16 cellular contexts compared by ENCODE assay signal in genomic region chr2:1736997-1737480, GRCh38. TPM values are rescaled to one million over a fixed set of nuclear protein-coding genes. Genes with fewer than 3 reads are reported as not detected.
A peak's percentile ranks its signal among the peaks of the same experiment; 100 is the strongest.
DNase-seq lines count a peak whose midpoint lies in the region; ATAC-seq and TF ChIP-seq lines count a peak whose summit lies in the region.
"Had no signal": no experiment of that assay in that cellular context is flagged by ENCODE, and none has a peak within 500 bp of the region (broad histone marks: within the 10 kb centered on the region; RNA-seq: fewer than 3 reads in every experiment).

No MANE protein-coding gene starts in this region.

- no peaks in the 10 kb centered on the region for H3K9me3 Mint-ChIP-seq in activated CD8-positive, alpha-beta memory T cell treated with anti-CD3 and anti-CD28 coated beads, Interleukin-2, amount 10 ng/mL, durations not matched to agents 7 days and 5 days (ENCODE audit: low read depth)
- H3K9me3 Mint-ChIP-seq: activated naive CD4-positive, alpha-beta T cell treated with anti-CD3 and anti-CD28 coated beads, Interleukin-2, amount 50 U/mL, for 24 hours had no signal

- ATAC-seq in activated CD8-positive, alpha-beta memory T cell treated with anti-CD3 and anti-CD28 coated beads, Interleukin-2, amount 10 ng/mL, durations not matched to agents 7 days and 5 days: no peak
- ATAC-seq in thoracic aorta (ENCODE audit: insufficient number of reproducible peaks, low FRiP score, low read depth): peak; percentile 29
- ATAC-seq in HG03469 (IDR thresholded peaks at IDR 0.05; ENCODE audit: unreplicated experiment): no peak
- ATAC-seq in GM21367 (IDR thresholded peaks at IDR 0.05; ENCODE audit: unreplicated experiment): no peak
- ATAC-seq in GM18511 (IDR thresholded peaks at IDR 0.05; ENCODE audit: unreplicated experiment): no peak

- DNase-seq in activated CD8-positive, alpha-beta memory T cell treated with anti-CD3 and anti-CD28 coated beads, Interleukin-2, amount 10 ng/mL, durations not matched to agents 7 days and 5 days: peak; percentile 19
- DNase-seq in activated CD8-positive, alpha-beta memory T cell treated with anti-CD3 and anti-CD28 coated beads for 24 hours: no peak
- DNase-seq in astrocyte of the spinal cord (ENCODE audit: low read depth, low spot score) (peak; percentile 88), kidney glomerular epithelial cell (lab: John Stamatoyannopoulos, UW) (peak; percentile 7), thoracic aorta (ENCODE audit: low spot score) (no peak)
- DNase-seq: activated CD4-positive, alpha-beta T cell treated with anti-CD3 and anti-CD28 coated beads for 4 hours; DMS53; effector memory CD4-positive, alpha-beta T cell; MV-4-11; SJCRH30; stimulated activated CD4-positive, alpha-beta T cell treated with anti-CD3 and anti-CD28 coated beads, Interleukin-12 subunit alpha, Interleukin-12 subunit beta, amount 100 ng/mL, for 4 hours had no signal

- H3K4me3 ChIP-seq in astrocyte of the spinal cord (ENCODE audit: low read depth, low read length) (no peak overlapping the region), thoracic aorta (peak overlapping the region; percentile 43)
- H3K4me3 ChIP-seq: SJCRH30 had no signal

- H3K9me3 ChIP-seq in thoracic aorta: peaks cover 3% of the 10 kb centered on the region
- H3K9me3 ChIP-seq: SJCRH30 had no signal

- H3K27me3 Mint-ChIP-seq in activated CD8-positive, alpha-beta memory T cell treated with anti-CD3 and anti-CD28 coated beads, Interleukin-2, amount 10 ng/mL, durations not matched to agents 7 days and 5 days: peaks cover 8% of the 10 kb centered on the region

- H3K4me1 Mint-ChIP-seq in activated CD8-positive, alpha-beta memory T cell treated with anti-CD3 and anti-CD28 coated beads, Interleukin-2, amount 10 ng/mL, durations not matched to agents 7 days and 5 days: no peaks in the 10 kb centered on the region
- H3K4me1 Mint-ChIP-seq: activated naive CD4-positive, alpha-beta T cell treated with anti-CD3 and anti-CD28 coated beads, Interleukin-2, amount 50 U/mL, for 24 hours had no signal

- no peak overlapping the region for H3K4me3 Mint-ChIP-seq in activated CD8-positive, alpha-beta memory T cell treated with anti-CD3 and anti-CD28 coated beads, Interleukin-2, amount 10 ng/mL, durations not matched to agents 7 days and 5 days
- H3K4me3 Mint-ChIP-seq: activated naive CD4-positive, alpha-beta T cell treated with anti-CD3 and anti-CD28 coated beads, Interleukin-2, amount 50 U/mL, for 24 hours had no signal

- in situ Hi-C loops in astrocyte of the spinal cord (cut with HindIII; ENCODE audit: low sequenced_read_pairs): no loop called here

- H3K4me1 ChIP-seq in thoracic aorta (ENCODE audit: control insufficient read depth in 1 of 2, low read depth in 2 of 2): peaks cover 17 to 60% of the 10 kb centered on the region in 2 donors

- TF ChIP-seq CTCF in astrocyte of the spinal cord (IDR thresholded peaks at IDR 0.05; ENCODE audit: low read depth, low read length) (no peak), thoracic aorta (IDR thresholded peaks at IDR 0.05) (no peak)

- no peak overlapping the region for H3K27ac Mint-ChIP-seq in activated CD8-positive, alpha-beta memory T cell treated with anti-CD3 and anti-CD28 coated beads, Interleukin-2, amount 10 ng/mL, durations not matched to agents 7 days and 5 days
- H3K27ac Mint-ChIP-seq: activated naive CD4-positive, alpha-beta T cell treated with anti-CD3 and anti-CD28 coated beads, Interleukin-2, amount 50 U/mL, for 24 hours had no signal

- peak overlapping the region; percentile 60 to 76 for H3K27ac ChIP-seq in thoracic aorta
- H3K27ac ChIP-seq: 22Rv1, SJCRH30 had no signal

- no peaks in the 10 kb centered on the region for H3K27me3 ChIP-seq in thoracic aorta (replicated peaks; ENCODE audit: insufficient read depth)
- H3K27me3 ChIP-seq: SJCRH30 had no signal

- H3K36me3 Mint-ChIP-seq in activated CD8-positive, alpha-beta memory T cell treated with anti-CD3 and anti-CD28 coated beads, Interleukin-2, amount 10 ng/mL, durations not matched to agents 7 days and 5 days: no peaks in the 10 kb centered on the region
- H3K36me3 Mint-ChIP-seq: activated naive CD4-positive, alpha-beta T cell treated with anti-CD3 and anti-CD28 coated beads, Interleukin-2, amount 50 U/mL, for 24 hours had no signal

- H3K36me3 ChIP-seq in thoracic aorta: no peaks in the 10 kb centered on the region

- CTCF ChIA-PET in activated CD8-positive, alpha-beta memory T cell treated with anti-CD3 and anti-CD28 coated beads, Interleukin-2, amount 10 ng/mL, durations not matched to agents 7 days and 5 days (lab: Charles Lee): no interaction called here

RNA-seq across cellular contexts. Expression of gene PXDN, which starts 7.3 kb away (rescaled TPM):
- 1 to 10 TPM; 2.0 to 3.1 TPM for total RNA-seq in activated CD8-positive, alpha-beta memory T cell treated with anti-CD3 and anti-CD28 coated beads, Interleukin-2, amount 10 ng/mL, durations not matched to agents 7 days and 5 days
- total RNA-seq in thoracic aorta: 100 to 1,000 TPM in 1 of 2 donors, 10 to 100 TPM in 1; 97.5 to 114 TPM

Comparison
In these comparisons a context has a peak if more than half of its experiments do, and no peak if none do; other contexts are left out.
1. DNase-seq: peak in activated CD8-positive, alpha-beta memory T cell treated with anti-CD3 and anti-CD28 coated beads, Interleukin-2, amount 10 ng/mL, durations not matched to agents 7 days and 5 days (single experiment), astrocyte of the spinal cord (single experiment) and kidney glomerular epithelial cell (single experiment); none in activated CD8-positive, alpha-beta memory T cell treated with anti-CD3 and anti-CD28 coated beads for 24 hours (single experiment) and thoracic aorta (single experiment).
2. RNA of gene PXDN, which starts 7.3 kb away (total RNA-seq): 97.5 to 114 TPM in thoracic aorta; 2.0 to 3.1 TPM in activated CD8-positive, alpha-beta memory T cell treated with anti-CD3 and anti-CD28 coated beads, Interleukin-2, amount 10 ng/mL, durations not matched to agents 7 days and 5 days; every median in the first group is over 10 times any median in the second.